1 cellular context compared by ENCODE assay signal in the genomic region with DNA sequence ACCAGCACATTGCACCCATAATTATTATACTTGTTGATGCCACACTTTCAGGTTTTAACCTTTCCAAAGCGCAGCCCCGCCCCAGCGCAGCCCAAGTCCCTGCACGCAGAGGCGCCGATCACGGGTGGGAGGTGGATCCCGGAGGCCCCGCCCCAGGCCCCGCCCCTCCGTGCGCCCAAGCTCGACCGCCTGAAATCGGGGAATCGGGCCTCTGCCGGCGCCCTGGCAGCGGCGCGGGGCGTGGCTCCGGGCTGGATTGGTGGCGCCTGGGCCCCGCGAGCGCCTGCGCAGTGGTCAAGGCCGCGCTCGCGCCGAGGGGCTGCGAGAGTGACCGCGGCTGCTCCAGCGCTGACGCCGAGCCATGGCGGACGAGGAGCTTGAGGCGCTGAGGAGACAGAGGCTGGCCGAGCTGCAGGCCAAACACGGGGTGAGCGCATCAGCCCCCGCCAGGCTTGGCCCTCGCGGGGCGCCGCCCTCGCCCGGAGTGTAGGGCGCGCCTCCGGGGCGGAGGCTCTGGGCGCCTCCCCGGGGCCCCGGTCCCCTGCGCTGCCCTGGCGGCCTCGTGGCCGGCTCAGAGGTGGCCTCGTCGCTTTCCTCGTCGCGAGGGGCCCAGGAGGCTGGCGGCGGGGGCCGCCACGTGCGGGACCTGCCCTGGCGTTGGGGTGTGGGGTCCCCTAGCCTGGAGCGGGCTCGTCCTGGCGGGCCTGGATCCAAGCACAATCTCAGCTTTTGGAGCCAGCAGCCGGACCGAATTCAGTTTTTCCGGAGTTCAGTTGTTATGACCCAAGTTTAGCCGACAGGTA.
TF ChIP-seq lines count a peak whose summit lies in the region.

A gene with protein sequence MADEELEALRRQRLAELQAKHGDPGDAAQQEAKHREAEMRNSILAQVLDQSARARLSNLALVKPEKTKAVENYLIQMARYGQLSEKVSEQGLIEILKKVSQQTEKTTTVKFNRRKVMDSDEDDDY (plus strand): TSS at position 290 of the 803 bp plus-strand sequence. CDS start 72 bp downstream, at position 362.

TF ChIP-seq in HepG2, 621 proteins besides CTCF, POLR2A, EP300 and RAD21 (continued from another document and continues in another):
- TF ChIP-seq, protein P1, sequence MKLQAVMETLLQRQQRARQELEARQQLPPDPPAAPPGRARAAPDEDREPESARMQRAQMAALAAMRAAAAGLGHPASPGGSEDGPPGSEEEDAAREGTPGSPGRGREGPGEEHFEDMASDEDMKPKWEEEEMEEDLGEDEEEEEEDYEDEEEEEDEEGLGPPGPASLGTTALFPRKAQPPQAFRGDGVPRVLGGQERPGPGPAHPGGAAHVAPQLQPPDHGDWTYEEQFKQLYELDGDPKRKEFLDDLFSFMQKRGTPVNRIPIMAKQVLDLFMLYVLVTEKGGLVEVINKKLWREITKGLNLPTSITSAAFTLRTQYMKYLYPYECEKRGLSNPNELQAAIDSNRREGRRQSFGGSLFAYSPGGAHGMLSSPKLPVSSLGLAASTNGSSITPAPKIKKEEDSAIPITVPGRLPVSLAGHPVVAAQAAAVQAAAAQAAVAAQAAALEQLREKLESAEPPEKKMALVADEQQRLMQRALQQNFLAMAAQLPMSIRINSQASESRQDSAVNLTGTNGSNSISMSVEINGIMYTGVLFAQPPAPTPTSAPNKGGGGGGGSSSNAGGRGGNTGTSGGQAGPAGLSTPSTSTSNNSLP (IDR thresholded peaks at IDR 0.05; ENCODE audit: low read depth, low read length): no peak
- TF ChIP-seq ZFP82 (CRISPR knock-in tag; IDR thresholded peaks at IDR 0.05; ENCODE audit: borderline replicate concordance): no peak
- no peak for TF ChIP-seq HNRNPH1 (optimal IDR thresholded peaks at IDR 0.05; ENCODE audit: low read depth, low read length)
- TF ChIP-seq, protein P2, sequence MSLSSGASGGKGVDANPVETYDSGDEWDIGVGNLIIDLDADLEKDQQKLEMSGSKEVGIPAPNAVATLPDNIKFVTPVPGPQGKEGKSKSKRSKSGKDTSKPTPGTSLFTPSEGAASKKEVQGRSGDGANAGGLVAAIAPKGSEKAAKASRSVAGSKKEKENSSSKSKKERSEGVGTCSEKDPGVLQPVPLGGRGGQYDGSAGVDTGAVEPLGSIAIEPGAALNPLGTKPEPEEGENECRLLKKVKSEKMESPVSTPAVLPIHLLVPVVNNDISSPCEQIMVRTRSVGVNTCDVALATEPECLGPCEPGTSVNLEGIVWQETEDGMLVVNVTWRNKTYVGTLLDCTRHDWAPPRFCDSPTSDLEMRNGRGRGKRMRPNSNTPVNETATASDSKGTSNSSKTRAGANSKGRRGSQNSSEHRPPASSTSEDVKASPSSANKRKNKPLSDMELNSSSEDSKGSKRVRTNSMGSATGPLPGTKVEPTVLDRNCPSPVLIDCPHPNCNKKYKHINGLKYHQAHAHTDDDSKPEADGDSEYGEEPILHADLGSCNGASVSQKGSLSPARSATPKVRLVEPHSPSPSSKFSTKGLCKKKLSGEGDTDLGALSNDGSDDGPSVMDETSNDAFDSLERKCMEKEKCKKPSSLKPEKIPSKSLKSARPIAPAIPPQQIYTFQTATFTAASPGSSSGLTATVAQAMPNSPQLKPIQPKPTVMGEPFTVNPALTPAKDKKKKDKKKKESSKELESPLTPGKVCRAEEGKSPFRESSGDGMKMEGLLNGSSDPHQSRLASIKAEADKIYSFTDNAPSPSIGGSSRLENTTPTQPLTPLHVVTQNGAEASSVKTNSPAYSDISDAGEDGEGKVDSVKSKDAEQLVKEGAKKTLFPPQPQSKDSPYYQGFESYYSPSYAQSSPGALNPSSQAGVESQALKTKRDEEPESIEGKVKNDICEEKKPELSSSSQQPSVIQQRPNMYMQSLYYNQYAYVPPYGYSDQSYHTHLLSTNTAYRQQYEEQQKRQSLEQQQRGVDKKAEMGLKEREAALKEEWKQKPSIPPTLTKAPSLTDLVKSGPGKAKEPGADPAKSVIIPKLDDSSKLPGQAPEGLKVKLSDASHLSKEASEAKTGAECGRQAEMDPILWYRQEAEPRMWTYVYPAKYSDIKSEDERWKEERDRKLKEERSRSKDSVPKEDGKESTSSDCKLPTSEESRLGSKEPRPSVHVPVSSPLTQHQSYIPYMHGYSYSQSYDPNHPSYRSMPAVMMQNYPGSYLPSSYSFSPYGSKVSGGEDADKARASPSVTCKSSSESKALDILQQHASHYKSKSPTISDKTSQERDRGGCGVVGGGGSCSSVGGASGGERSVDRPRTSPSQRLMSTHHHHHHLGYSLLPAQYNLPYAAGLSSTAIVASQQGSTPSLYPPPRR (CRISPR knock-in tag; IDR thresholded peaks at IDR 0.05; ENCODE audit: borderline replicate concordance): no peak
- TF ChIP-seq, protein P3, sequence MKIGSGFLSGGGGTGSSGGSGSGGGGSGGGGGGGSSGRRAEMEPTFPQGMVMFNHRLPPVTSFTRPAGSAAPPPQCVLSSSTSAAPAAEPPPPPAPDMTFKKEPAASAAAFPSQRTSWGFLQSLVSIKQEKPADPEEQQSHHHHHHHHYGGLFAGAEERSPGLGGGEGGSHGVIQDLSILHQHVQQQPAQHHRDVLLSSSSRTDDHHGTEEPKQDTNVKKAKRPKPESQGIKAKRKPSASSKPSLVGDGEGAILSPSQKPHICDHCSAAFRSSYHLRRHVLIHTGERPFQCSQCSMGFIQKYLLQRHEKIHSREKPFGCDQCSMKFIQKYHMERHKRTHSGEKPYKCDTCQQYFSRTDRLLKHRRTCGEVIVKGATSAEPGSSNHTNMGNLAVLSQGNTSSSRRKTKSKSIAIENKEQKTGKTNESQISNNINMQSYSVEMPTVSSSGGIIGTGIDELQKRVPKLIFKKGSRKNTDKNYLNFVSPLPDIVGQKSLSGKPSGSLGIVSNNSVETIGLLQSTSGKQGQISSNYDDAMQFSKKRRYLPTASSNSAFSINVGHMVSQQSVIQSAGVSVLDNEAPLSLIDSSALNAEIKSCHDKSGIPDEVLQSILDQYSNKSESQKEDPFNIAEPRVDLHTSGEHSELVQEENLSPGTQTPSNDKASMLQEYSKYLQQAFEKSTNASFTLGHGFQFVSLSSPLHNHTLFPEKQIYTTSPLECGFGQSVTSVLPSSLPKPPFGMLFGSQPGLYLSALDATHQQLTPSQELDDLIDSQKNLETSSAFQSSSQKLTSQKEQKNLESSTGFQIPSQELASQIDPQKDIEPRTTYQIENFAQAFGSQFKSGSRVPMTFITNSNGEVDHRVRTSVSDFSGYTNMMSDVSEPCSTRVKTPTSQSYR (CRISPR knock-in tag; IDR thresholded peaks at IDR 0.05; ENCODE audit: borderline replicate concordance): no peak
- no peak for TF ChIP-seq ZNF260 (CRISPR knock-in tag; IDR thresholded peaks at IDR 0.05; ENCODE audit: borderline replicate concordance, low read depth)
- TF ChIP-seq, protein P4, sequence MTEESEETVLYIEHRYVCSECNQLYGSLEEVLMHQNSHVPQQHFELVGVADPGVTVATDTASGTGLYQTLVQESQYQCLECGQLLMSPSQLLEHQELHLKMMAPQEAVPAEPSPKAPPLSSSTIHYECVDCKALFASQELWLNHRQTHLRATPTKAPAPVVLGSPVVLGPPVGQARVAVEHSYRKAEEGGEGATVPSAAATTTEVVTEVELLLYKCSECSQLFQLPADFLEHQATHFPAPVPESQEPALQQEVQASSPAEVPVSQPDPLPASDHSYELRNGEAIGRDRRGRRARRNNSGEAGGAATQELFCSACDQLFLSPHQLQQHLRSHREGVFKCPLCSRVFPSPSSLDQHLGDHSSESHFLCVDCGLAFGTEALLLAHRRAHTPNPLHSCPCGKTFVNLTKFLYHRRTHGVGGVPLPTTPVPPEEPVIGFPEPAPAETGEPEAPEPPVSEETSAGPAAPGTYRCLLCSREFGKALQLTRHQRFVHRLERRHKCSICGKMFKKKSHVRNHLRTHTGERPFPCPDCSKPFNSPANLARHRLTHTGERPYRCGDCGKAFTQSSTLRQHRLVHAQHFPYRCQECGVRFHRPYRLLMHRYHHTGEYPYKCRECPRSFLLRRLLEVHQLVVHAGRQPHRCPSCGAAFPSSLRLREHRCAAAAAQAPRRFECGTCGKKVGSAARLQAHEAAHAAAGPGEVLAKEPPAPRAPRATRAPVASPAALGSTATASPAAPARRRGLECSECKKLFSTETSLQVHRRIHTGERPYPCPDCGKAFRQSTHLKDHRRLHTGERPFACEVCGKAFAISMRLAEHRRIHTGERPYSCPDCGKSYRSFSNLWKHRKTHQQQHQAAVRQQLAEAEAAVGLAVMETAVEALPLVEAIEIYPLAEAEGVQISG (CRISPR knock-in tag; IDR thresholded peaks at IDR 0.05): peak; percentile 35; the same call in 1 of the 2 replicates
- peak; percentile 93 for TF ChIP-seq ZFX (CRISPR knock-in tag; IDR thresholded peaks at IDR 0.05; ENCODE audit: low read depth)
- TF ChIP-seq ZBTB3 (CRISPR knock-in tag; IDR thresholded peaks at IDR 0.05; ENCODE audit: borderline replicate concordance, low read depth): no peak
- TF ChIP-seq, protein P5, sequence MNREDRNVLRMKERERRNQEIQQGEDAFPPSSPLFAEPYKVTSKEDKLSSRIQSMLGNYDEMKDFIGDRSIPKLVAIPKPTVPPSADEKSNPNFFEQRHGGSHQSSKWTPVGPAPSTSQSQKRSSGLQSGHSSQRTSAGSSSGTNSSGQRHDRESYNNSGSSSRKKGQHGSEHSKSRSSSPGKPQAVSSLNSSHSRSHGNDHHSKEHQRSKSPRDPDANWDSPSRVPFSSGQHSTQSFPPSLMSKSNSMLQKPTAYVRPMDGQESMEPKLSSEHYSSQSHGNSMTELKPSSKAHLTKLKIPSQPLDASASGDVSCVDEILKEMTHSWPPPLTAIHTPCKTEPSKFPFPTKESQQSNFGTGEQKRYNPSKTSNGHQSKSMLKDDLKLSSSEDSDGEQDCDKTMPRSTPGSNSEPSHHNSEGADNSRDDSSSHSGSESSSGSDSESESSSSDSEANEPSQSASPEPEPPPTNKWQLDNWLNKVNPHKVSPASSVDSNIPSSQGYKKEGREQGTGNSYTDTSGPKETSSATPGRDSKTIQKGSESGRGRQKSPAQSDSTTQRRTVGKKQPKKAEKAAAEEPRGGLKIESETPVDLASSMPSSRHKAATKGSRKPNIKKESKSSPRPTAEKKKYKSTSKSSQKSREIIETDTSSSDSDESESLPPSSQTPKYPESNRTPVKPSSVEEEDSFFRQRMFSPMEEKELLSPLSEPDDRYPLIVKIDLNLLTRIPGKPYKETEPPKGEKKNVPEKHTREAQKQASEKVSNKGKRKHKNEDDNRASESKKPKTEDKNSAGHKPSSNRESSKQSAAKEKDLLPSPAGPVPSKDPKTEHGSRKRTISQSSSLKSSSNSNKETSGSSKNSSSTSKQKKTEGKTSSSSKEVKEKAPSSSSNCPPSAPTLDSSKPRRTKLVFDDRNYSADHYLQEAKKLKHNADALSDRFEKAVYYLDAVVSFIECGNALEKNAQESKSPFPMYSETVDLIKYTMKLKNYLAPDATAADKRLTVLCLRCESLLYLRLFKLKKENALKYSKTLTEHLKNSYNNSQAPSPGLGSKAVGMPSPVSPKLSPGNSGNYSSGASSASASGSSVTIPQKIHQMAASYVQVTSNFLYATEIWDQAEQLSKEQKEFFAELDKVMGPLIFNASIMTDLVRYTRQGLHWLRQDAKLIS (CRISPR knock-in tag; IDR thresholded peaks at IDR 0.05): no peak
- TF ChIP-seq CBX2 (IDR thresholded peaks at IDR 0.05; ENCODE audit: low read depth, low read length): no peak
- TF ChIP-seq CBX2 (CRISPR knock-in tag; IDR thresholded peaks at IDR 0.05; ENCODE audit: low read depth): no peak
- TF ChIP-seq SP5 (CRISPR knock-in tag; IDR thresholded peaks at IDR 0.05; ENCODE audit: borderline replicate concordance, low read depth): no peak; the same call in 1 of the 2 replicates
- TF ChIP-seq FOXA3 (CRISPR knock-in tag; IDR thresholded peaks at IDR 0.05): no peak
- TF ChIP-seq ZNF747 (CRISPR knock-in tag; IDR thresholded peaks at IDR 0.05; ENCODE audit: borderline replicate concordance): no peak
- no peak for TF ChIP-seq NFRKB (IDR thresholded peaks at IDR 0.05)
- TF ChIP-seq ZNF264 (CRISPR knock-in tag; IDR thresholded peaks at IDR 0.05): no peak
- TF ChIP-seq ZNF343 (CRISPR knock-in tag; IDR thresholded peaks at IDR 0.05): no peak; the same call in 1 of the 2 replicates
- TF ChIP-seq, protein P6, sequence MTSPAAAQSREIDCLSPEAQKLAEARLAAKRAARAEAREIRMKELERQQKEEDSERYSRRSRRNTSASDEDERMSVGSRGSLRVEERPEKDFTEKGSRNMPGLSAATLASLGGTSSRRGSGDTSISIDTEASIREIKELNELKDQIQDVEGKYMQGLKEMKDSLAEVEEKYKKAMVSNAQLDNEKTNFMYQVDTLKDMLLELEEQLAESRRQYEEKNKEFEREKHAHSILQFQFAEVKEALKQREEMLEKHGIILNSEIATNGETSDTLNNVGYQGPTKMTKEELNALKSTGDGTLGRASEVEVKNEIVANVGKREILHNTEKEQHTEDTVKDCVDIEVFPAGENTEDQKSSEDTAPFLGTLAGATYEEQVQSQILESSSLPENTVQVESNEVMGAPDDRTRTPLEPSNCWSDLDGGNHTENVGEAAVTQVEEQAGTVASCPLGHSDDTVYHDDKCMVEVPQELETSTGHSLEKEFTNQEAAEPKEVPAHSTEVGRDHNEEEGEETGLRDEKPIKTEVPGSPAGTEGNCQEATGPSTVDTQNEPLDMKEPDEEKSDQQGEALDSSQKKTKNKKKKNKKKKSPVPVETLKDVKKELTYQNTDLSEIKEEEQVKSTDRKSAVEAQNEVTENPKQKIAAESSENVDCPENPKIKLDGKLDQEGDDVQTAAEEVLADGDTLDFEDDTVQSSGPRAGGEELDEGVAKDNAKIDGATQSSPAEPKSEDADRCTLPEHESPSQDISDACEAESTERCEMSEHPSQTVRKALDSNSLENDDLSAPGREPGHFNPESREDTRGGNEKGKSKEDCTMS (CRISPR knock-in tag; conservative IDR thresholded peaks at IDR 0.05): no peak
- no peak; the same call in 1 of the 2 replicates for TF ChIP-seq ZNF354B (CRISPR knock-in tag; IDR thresholded peaks at IDR 0.05)
- TF ChIP-seq ZNF660 (CRISPR knock-in tag; IDR thresholded peaks at IDR 0.05; ENCODE audit: borderline replicate concordance, low read depth): no peak
- TF ChIP-seq HMG20B (CRISPR knock-in tag; conservative IDR thresholded peaks at IDR 0.05): no peak
- TF ChIP-seq HOXA9 (CRISPR knock-in tag; IDR thresholded peaks at IDR 0.05; ENCODE audit: borderline replicate concordance): 0 out of 2 replicates have a peak, but pooled peaks have one; percentile 15
- TF ChIP-seq, protein P7, sequence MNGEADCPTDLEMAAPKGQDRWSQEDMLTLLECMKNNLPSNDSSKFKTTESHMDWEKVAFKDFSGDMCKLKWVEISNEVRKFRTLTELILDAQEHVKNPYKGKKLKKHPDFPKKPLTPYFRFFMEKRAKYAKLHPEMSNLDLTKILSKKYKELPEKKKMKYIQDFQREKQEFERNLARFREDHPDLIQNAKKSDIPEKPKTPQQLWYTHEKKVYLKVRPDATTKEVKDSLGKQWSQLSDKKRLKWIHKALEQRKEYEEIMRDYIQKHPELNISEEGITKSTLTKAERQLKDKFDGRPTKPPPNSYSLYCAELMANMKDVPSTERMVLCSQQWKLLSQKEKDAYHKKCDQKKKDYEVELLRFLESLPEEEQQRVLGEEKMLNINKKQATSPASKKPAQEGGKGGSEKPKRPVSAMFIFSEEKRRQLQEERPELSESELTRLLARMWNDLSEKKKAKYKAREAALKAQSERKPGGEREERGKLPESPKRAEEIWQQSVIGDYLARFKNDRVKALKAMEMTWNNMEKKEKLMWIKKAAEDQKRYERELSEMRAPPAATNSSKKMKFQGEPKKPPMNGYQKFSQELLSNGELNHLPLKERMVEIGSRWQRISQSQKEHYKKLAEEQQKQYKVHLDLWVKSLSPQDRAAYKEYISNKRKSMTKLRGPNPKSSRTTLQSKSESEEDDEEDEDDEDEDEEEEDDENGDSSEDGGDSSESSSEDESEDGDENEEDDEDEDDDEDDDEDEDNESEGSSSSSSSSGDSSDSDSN (CRISPR knock-in tag; IDR thresholded peaks at IDR 0.05): peak; percentile 78; the same call in 1 of the 2 replicates
- TF ChIP-seq ZNF878 (CRISPR knock-in tag; IDR thresholded peaks at IDR 0.05): 0 out of 2 replicates have a peak, but pooled peaks have one; percentile 9
- peak in 1 of 2 experiments; percentile 43; a peak in 1 of 4 replicates for TF ChIP-seq KLF16 (CRISPR knock-in tag; IDR thresholded peaks at IDR 0.05)
- 0 out of 2 replicates have a peak, but pooled peaks have one; percentile 5 for TF ChIP-seq NKX3-1 (CRISPR knock-in tag; IDR thresholded peaks at IDR 0.05)
- no peak for TF ChIP-seq FIP1L1 (IDR thresholded peaks at IDR 0.05; ENCODE audit: borderline replicate concordance, insufficient read depth, low read depth, low read length)
- TF ChIP-seq ZNF432 (CRISPR knock-in tag; IDR thresholded peaks at IDR 0.05; ENCODE audit: borderline replicate concordance): no peak
